Comparison of ENCODE assay signal across 8 cellular contexts in the genomic region with DNA sequence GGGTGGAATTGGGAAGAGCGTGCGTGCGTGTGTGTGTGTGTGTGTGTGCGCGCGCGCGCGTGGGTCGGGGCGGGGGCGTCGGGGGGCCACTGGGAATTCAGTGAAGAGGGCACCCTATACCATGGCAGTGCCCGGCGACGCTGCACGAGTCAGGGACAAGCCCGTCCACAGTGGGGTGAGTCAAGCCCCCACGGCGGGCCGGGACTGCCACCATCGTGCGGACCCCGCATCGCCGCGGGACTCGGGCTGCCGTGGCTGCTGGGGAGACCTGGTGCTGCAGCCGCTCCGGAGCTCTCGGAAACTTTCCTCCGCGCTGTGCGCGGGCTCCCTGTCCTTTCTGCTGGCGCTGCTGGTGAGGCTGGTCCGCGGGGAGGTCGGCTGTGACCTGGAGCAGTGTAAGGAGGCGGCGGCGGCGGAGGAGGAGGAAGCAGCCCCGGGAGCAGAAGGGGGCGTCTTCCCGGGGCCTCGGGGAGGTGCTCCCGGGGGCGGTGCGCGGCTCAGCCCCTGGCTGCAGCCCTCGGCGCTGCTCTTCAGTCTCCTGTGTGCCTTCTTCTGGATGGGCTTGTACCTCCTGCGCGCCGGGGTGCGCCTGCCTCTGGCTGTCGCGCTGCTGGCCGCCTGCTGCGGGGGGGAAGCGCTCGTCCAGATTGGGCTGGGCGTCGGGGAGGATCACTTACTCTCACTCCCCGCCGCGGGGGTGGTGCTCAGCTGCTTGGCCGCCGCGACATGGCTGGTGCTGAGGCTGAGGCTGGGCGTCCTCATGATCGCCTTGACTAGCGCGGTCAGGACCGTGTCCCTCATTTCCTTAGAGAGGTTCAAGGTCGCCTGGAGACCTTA. TPM values are rescaled to one million over a fixed set of nuclear protein-coding genes. Genes with fewer than 3 reads are reported as not detected.
A peak's percentile ranks its signal among the peaks of the same experiment; 100 is the strongest.
DNase-seq lines count a peak whose midpoint lies in the region; ATAC-seq and TF ChIP-seq lines count a peak whose summit lies in the region.

No MANE protein-coding gene starts in this region.

- intact Hi-C loops in heart right ventricle (cut with DNase I): loop anchor here in 6 of 10 donors (2.0 to 10.0 kb wide), 11 partner anchors 42 to 612 kb away; no protein-coding TSS in a partner anchor

- H2AFZ ChIP-seq in osteoblast (ENCODE audit: low read length): peak overlapping the region; percentile 97

- H3K4me3 ChIP-seq in heart right ventricle (peak overlapping the region; percentile 41 to 84 (median 72)), osteoblast (ENCODE audit: insufficient read depth, low read length) (peak overlapping the region; percentile 87)

- H3K4me1 ChIP-seq in heart right ventricle (peaks cover 0 to 19% (median 13%) of the 10 kb centered on the region in 9 donors), osteoblast (ENCODE audit: insufficient read depth, low read length) (peaks cover 9% of the 10 kb centered on the region)

- DNase-seq in Caki2 (ENCODE audit: low read depth) (peak; percentile 63), LoVo (ENCODE audit: low spot score) (peak; percentile 44), amniotic epithelial cell (ENCODE audit: low read depth) (peak; percentile 48), heart right ventricle (peak; percentile 84 to 86), osteoblast (ENCODE audit: insufficient read length, low spot score, missing footprints) (peak; percentile 88), superior temporal gyrus (ENCODE audit: extremely low spot score) (no peak), NCI-H1092 treated with DMSO at 0.1 percent for 48 hours (lab: John Stamatoyannopoulos, UW) (no peak), NCI-H526 (lab: John Stamatoyannopoulos, UW) (no peak)

- TF ChIP-seq CTCF in heart right ventricle (IDR thresholded peaks at IDR 0.05) (peak in 7 of 9 donors; percentile 6 to 55 (median 33)), osteoblast (IDR thresholded peaks at IDR 0.05; ENCODE audit: extremely low read depth, low read depth, low read length) (no peak)

- H3K27ac ChIP-seq in heart right ventricle: peak overlapping the region; percentile 91 to 97 (median 96)
- peak overlapping the region; percentile 88 for H3K27ac ChIP-seq in osteoblast (ENCODE audit: low read depth, low read length)

- peak overlapping the region; percentile 91 for H3K4me2 ChIP-seq in osteoblast (ENCODE audit: insufficient read depth, low read length)

- WGBS in heart right ventricle, 2 donors: 1% methylated on average over 70 to 78 of the region's 78 CpGs

- peaks cover 47% of the 10 kb centered on the region for H3K79me2 ChIP-seq in osteoblast (ENCODE audit: insufficient read depth, low read length)

- no peaks in the 10 kb centered on the region for H4K20me1 ChIP-seq in osteoblast (ENCODE audit: insufficient read depth, low read length)

- no peaks in the 10 kb centered on the region for H3K36me3 ChIP-seq in heart right ventricle
- H3K36me3 ChIP-seq in osteoblast (ENCODE audit: insufficient read depth, low read length): no peaks in the 10 kb centered on the region

- peak; percentile 75 to 90 (median 81) for ATAC-seq in heart right ventricle

- in situ Hi-C loops in Caki2 (cut with HindIII; ENCODE audit: low pct_unique_long_range_greater_than_20kb, low sequenced_read_pairs): no loop called here

- H3K9me3 ChIP-seq in heart right ventricle: no peaks in the 10 kb centered on the region
- no peaks in the 10 kb centered on the region for H3K9me3 ChIP-seq in osteoblast (ENCODE audit: low read depth, low read length)

- H3K27me3 ChIP-seq in heart right ventricle (peaks cover 0 to 59% (median 0%) of the 10 kb centered on the region in 7 donors), osteoblast (ENCODE audit: insufficient read depth, low read length) (no peaks in the 10 kb centered on the region)

RNA-seq across cellular contexts. Expression of a gene that starts 1.0 kb away (rescaled TPM):
- total RNA-seq in Caki2 (2014; rRNA removed; shearing (Covaris generic); ENCODE audit: low replicate concordance): 0.10 TPM in 1 of 2 replicates, not detected in the other
- total RNA-seq in heart right ventricle (100 to 1,000 TPM; 186 to 362 (median 239) TPM), osteoblast (8.0 and 14.8 TPM in 2 replicates)
- polyA plus RNA-seq in heart right ventricle: 10 to 100 TPM; 18.8 to 51.1 TPM

Comparison
In these comparisons a context has a peak if more than half of its experiments do, and no peak if none do; other contexts are left out.
1. DNase-seq: peak in Caki2 (single experiment), LoVo (single experiment), amniotic epithelial cell (single experiment), heart right ventricle (2 of 2) and osteoblast (single experiment); none in superior temporal gyrus (single experiment), NCI-H1092 treated with DMSO at 0.1 percent for 48 hours (single experiment) and NCI-H526 (0 of 2).